Comparison of ENCODE assay signal across 8 cellular contexts in genomic region chr17:45235071-45236001, GRCh38. TPM values are rescaled to one million over a fixed set of nuclear protein-coding genes. Genes with fewer than 3 reads are reported as not detected.
A peak's percentile ranks its signal among the peaks of the same experiment; 100 is the strongest.
DNase-seq lines count a peak whose midpoint lies in the region; ATAC-seq and TF ChIP-seq lines count a peak whose summit lies in the region.

No MANE protein-coding gene starts in this region.

- BruUV-seq in PC-9 (replicated peaks; lab: Mats Ljungman, UMichigan), result no TSS peak

- H3K36me3 ChIP-seq in PC-9 (ENCODE audit: low read depth), result no peaks in the 10 kb centered on the region
- peaks cover 0 to 6% (median 0%) of the 10 kb centered on the region in 3 donors for H3K36me3 ChIP-seq in tibial nerve

- no peaks in the 10 kb centered on the region for H3K9me2 ChIP-seq in PC-9 (ENCODE audit: insufficient read depth)

- no peak for TF ChIP-seq POLR2A in tibial nerve (IDR thresholded peaks at IDR 0.05)

- 30 to 37% methylated on average over 9 of the region's 9 CpGs for WGBS in tibial nerve, 2 donors

- DNase-seq in CD1c-positive myeloid dendritic cell (ENCODE audit: extremely low spot score), result peak; percentile 84
- DNase-seq in HFF-Myc (ENCODE audit: extremely low read depth, low read depth), result peak; percentile 43
- peak; percentile 43 to 60 for DNase-seq in PC-9
- peak; percentile 81 for DNase-seq in activated T-cell treated with anti-CD3 and anti-CD28 coated beads, Interleukin-2, amount 50 U/mL, for 4 hours
- DNase-seq in fibroblast of mammary gland (ENCODE audit: low read depth), result peak; percentile 82
- DNase-seq in neural crest cell (ENCODE audit: low read depth, low spot score), result peak; percentile 87
- peak; percentile 67 to 90 for DNase-seq in tibial nerve (ENCODE audit: low spot score in 2 of 2)

- POLR2A ChIA-PET in PC-9 (lab: Charles Lee; ENCODE audit: unreplicated experiment), result no interaction called here

- H3K4me1 Mint-ChIP-seq in activated T-cell treated with anti-CD3 and anti-CD28 coated beads, Interleukin-2, amount 50 U/mL, for 4 hours (ENCODE audit: low read depth), result peaks cover 55% of the 10 kb centered on the region
- no peaks in the 10 kb centered on the region for H3K4me1 Mint-ChIP-seq in neural crest cell

- H3K9me3 ChIP-seq in PC-9 (ENCODE audit: insufficient read depth, low read depth) (no peaks in the 10 kb centered on the region), tibial nerve (no peaks in the 10 kb centered on the region)

- H3K4me1 ChIP-seq in PC-9 (replicated peaks; ENCODE audit: insufficient read depth), result peaks cover 15% of the 10 kb centered on the region
- H3K4me1 ChIP-seq in tibial nerve, result peaks cover 0 to 17% (median 10%) of the 10 kb centered on the region in 4 donors

- peaks cover 41% of the 10 kb centered on the region for H3K36me3 Mint-ChIP-seq in activated T-cell treated with anti-CD3 and anti-CD28 coated beads, Interleukin-2, amount 50 U/mL, for 4 hours (ENCODE audit: insufficient read depth)
- no peaks in the 10 kb centered on the region for H3K36me3 Mint-ChIP-seq in neural crest cell (ENCODE audit: low read depth)

- H3K4me3 ChIP-seq in HFF-Myc (replicated peaks; ENCODE audit: low read depth, low read length) (no peak overlapping the region), PC-9 (no peak overlapping the region), fibroblast of mammary gland (ENCODE audit: control insufficient read depth, low read depth, low read length) (no peak overlapping the region), tibial nerve (no peak overlapping the region)

- intact Hi-C loops in PC-9 (cut with micrococcal nuclease; ENCODE audit: unreplicated experiment), result loop anchor here (1.0 kb wide), 1 partner anchor 100 kb away; the partner anchor contains the start of gene ACBD4

- no peaks in the 10 kb centered on the region for H3K79me2 ChIP-seq in PC-9 (ENCODE audit: low read depth)

- no peaks in the 10 kb centered on the region for H3K27me3 ChIP-seq in PC-9 (ENCODE audit: insufficient read depth, low read depth)
- peaks cover 0 to 15% of the 10 kb centered on the region in 2 donors for H3K27me3 ChIP-seq in tibial nerve

- H3F3A ChIP-seq in PC-9 (ENCODE audit: insufficient read depth, low read depth), result peaks cover 20% of the 10 kb centered on the region; the same call in 1 of the 2 replicates

- no peak for TF ChIP-seq EP300 in tibial nerve (IDR thresholded peaks at IDR 0.05)

- H3K27ac Mint-ChIP-seq in neural crest cell (ENCODE audit: unreplicated experiment), result no peak overlapping the region

- H3K4me3 Mint-ChIP-seq in activated T-cell treated with anti-CD3 and anti-CD28 coated beads, Interleukin-2, amount 50 U/mL, for 4 hours, result no peak overlapping the region
- peak overlapping the region; percentile 18 for H3K4me3 Mint-ChIP-seq in neural crest cell

- no peaks in the 10 kb centered on the region for H3K9me3 Mint-ChIP-seq in activated T-cell treated with anti-CD3 and anti-CD28 coated beads, Interleukin-2, amount 50 U/mL, for 4 hours
- no peaks in the 10 kb centered on the region for H3K9me3 Mint-ChIP-seq in neural crest cell

- H3K27me3 Mint-ChIP-seq in activated T-cell treated with anti-CD3 and anti-CD28 coated beads, Interleukin-2, amount 50 U/mL, for 4 hours (ENCODE audit: low read depth), result no peaks in the 10 kb centered on the region
- peaks cover 61% of the 10 kb centered on the region for H3K27me3 Mint-ChIP-seq in neural crest cell (ENCODE audit: low read depth)

- H2AFZ ChIP-seq in PC-9, result no peak overlapping the region

- CTCF ChIA-PET in PC-9 (lab: Charles Lee), result interaction anchor here (0.7 to 1.2 kb wide), 3 partner anchors 16 to 100 kb away, joined by 3 to 17 read pairs (median 4); partner anchors contain the start of genes ACBD4 and HEXIM1

- no peak overlapping the region for H3K4me2 ChIP-seq in PC-9

- H3K27ac ChIP-seq in PC-9 (no peak overlapping the region), tibial nerve (no peak overlapping the region)

- no peaks in the 10 kb centered on the region for H4K20me1 ChIP-seq in PC-9 (ENCODE audit: insufficient read depth)

- TF ChIP-seq CTCF in HFF-Myc (IDR thresholded peaks at IDR 0.05; ENCODE audit: low read depth, low read length, missing control alignments) (peak; percentile 92), PC-9 (conservative IDR thresholded peaks at IDR 0.05) (peak; percentile 92), fibroblast of mammary gland (conservative IDR thresholded peaks at IDR 0.05; ENCODE audit: control insufficient read depth, insufficient read depth, low read depth, low read length) (peak; percentile 81), neural crest cell (conservative IDR thresholded peaks at IDR 0.05) (peak; percentile 81), tibial nerve (IDR thresholded peaks at IDR 0.05) (peak; percentile 70 to 87 (median 75))

- peak; percentile 62 to 76 for ATAC-seq in activated T-cell treated with anti-CD3 and anti-CD28 coated beads, Interleukin-2, amount 50 U/mL, for 4 hours
- ATAC-seq in HG02884 (IDR thresholded peaks at IDR 0.05; ENCODE audit: unreplicated experiment), result no peak

RNA-seq across cellular contexts. Expression of gene FMNL1, which starts 13.7 kb away (rescaled TPM):
- total RNA-seq in PC-9 (2021), result 12.9 and 18.7 TPM in 2 replicates
- total RNA-seq in activated T-cell treated with anti-CD3 and anti-CD28 coated beads, Interleukin-2, amount 50 U/mL, for 4 hours, result 100 to 1,000 TPM; 141 to 190 (median 158) TPM
- total RNA-seq in neural crest cell, result 1.1 and 1.2 TPM in 2 replicates
- 10 to 100 TPM; 19.2 to 42.9 (median 24.6) TPM for total RNA-seq in tibial nerve

RNA-seq across cellular contexts. Expression of gene SPATA32, which starts 26.6 kb away (rescaled TPM):
- 0.35 and 0.48 TPM in 2 replicates for total RNA-seq in PC-9 (2021)
- under 1 TPM; 0.25 to 0.63 (median 0.27) TPM for total RNA-seq in activated T-cell treated with anti-CD3 and anti-CD28 coated beads, Interleukin-2, amount 50 U/mL, for 4 hours
- 0.23 and 0.25 TPM in 2 replicates for total RNA-seq in neural crest cell
- not detected for total RNA-seq in tibial nerve
